ENCODE assay signal across 33 cellular contexts in genomic region chr1:7068552-7068951, GRCh38.
"Had no signal": no experiment of that assay in that cellular context is flagged by ENCODE, and none has a peak within 500 bp of the region (broad histone marks: within the 10 kb centered on the region; RNA-seq: fewer than 3 reads in every experiment).

No MANE protein-coding gene starts in this region.

- H3K4me1 ChIP-seq: breast epithelium, colonic mucosa had no signal

- H3K4me1 Mint-ChIP-seq: activated CD4-positive, alpha-beta T cell treated with anti-CD3 and anti-CD28 coated beads, Interleukin-2, amount 10 ng/mL, durations not matched to agents 24 days and 14 days; activated naive CD4-positive, alpha-beta T cell treated with anti-CD3 and anti-CD28 coated beads, Interleukin-2, amount 50 U/mL, for 24 hours had no signal

- H3K27ac Mint-ChIP-seq: activated CD4-positive, alpha-beta memory T cell treated with anti-CD3 and anti-CD28 coated beads for 36 hours; activated CD4-positive, alpha-beta T cell treated with anti-CD3 and anti-CD28 coated beads for 36 hours; activated CD4-positive, alpha-beta T cell treated with anti-CD3 and anti-CD28 coated beads, Interleukin-2, amount 10 ng/mL, durations not matched to agents 24 days and 14 days; activated CD8-positive, alpha-beta memory T cell treated with anti-CD3 and anti-CD28 coated beads, Interleukin-2, amount 10 ng/mL, durations not matched to agents 7 days and 5 days; activated CD8-positive, alpha-beta T cell treated with anti-CD3 and anti-CD28 coated beads, Interleukin-2, amount 10 ng/mL, durations not matched to agents 7 days and 5 days; activated naive CD4-positive, alpha-beta T cell treated with anti-CD3 and anti-CD28 coated beads for 36 hours; activated naive CD4-positive, alpha-beta T cell treated with anti-CD3 and anti-CD28 coated beads, Interleukin-2, amount 50 U/mL, for 24 hours; activated naive CD8-positive, alpha-beta T cell treated with anti-CD3 and anti-CD28 coated beads for 36 hours; activated naive CD8-positive, alpha-beta T cell treated with anti-CD3 and anti-CD28 coated beads, Interleukin-2, amount 50 U/mL, for 24 hours; activated T-helper 1 cell treated with anti-CD3 and anti-CD28 coated beads, Interleukin-12 subunit alpha, Interleukin-12 subunit beta, Interleukin-2, Interleukin-4 antibody, amounts not matched to agents 30 ng/mL and 10 ng/mL and 1 ng/mL, durations not matched to agents 14 hours and 24 hours and 36 hours; activated T-helper 2 cell treated with anti-CD3 and anti-CD28 coated beads, Interferon-gamma antibody, Interleukin-2, Interleukin-4, amounts not matched to agents 10 μg/mL and 5 μg/mL and 100 μg/mL, durations not matched to agents 14 hours and 24 hours and 36 hours had no signal

- H3K36me3 ChIP-seq: adrenal gland, breast epithelium, cardiac muscle cell, colonic mucosa, esophagus squamous epithelium, gastroesophageal sphincter, heart right ventricle had no signal

- H3K9me3 ChIP-seq: adrenal gland, breast epithelium, colonic mucosa, esophagus squamous epithelium, gastroesophageal sphincter, heart right ventricle had no signal

- H3K9me3 Mint-ChIP-seq: activated CD4-positive, alpha-beta memory T cell treated with anti-CD3 and anti-CD28 coated beads for 36 hours; activated CD4-positive, alpha-beta T cell treated with anti-CD3 and anti-CD28 coated beads, Interleukin-2, amount 10 ng/mL, durations not matched to agents 24 days and 14 days; activated naive CD4-positive, alpha-beta T cell treated with anti-CD3 and anti-CD28 coated beads for 36 hours; activated naive CD4-positive, alpha-beta T cell treated with anti-CD3 and anti-CD28 coated beads, Interleukin-2, amount 50 U/mL, for 24 hours; activated naive CD8-positive, alpha-beta T cell treated with anti-CD3 and anti-CD28 coated beads for 36 hours; activated naive CD8-positive, alpha-beta T cell treated with anti-CD3 and anti-CD28 coated beads, Interleukin-2, amount 50 U/mL, for 24 hours; activated T-helper 1 cell treated with anti-CD3 and anti-CD28 coated beads, Interleukin-12 subunit alpha, Interleukin-12 subunit beta, Interleukin-2, Interleukin-4 antibody, amounts not matched to agents 30 ng/mL and 10 ng/mL and 1 ng/mL, durations not matched to agents 14 hours and 24 hours and 36 hours; activated T-helper 2 cell treated with anti-CD3 and anti-CD28 coated beads, Interferon-gamma antibody, Interleukin-2, Interleukin-4, amounts not matched to agents 10 μg/mL and 5 μg/mL and 100 μg/mL, durations not matched to agents 14 hours and 24 hours and 36 hours; brain had no signal

- DNase-seq: activated CD4-positive, alpha-beta memory T cell treated with anti-CD3 and anti-CD28 coated beads for 36 hours; activated CD4-positive, alpha-beta T cell treated with anti-CD3 and anti-CD28 coated beads for 36 hours; activated CD4-positive, alpha-beta T cell treated with anti-CD3 and anti-CD28 coated beads, Interleukin-2, amount 10 ng/mL, durations not matched to agents 24 days and 14 days; activated CD4-positive, CD25-positive, alpha-beta regulatory T cell; activated CD4-positive, CD25-positive, alpha-beta regulatory T cell treated with anti-CD3 and anti-CD28 coated beads, Interleukin-2, amount 50 U/mL, for 72 hours; activated CD8-positive, alpha-beta memory T cell treated with anti-CD3 and anti-CD28 coated beads, Interleukin-2, amount 10 ng/mL, durations not matched to agents 7 days and 5 days; activated CD8-positive, alpha-beta memory T cell treated with anti-CD3 and anti-CD28 coated beads, Interleukin-2, amount 50 U/mL, for 4 hours; activated CD8-positive, alpha-beta T cell treated with anti-CD3 and anti-CD28 coated beads, Interleukin-2, amount 10 ng/mL, durations not matched to agents 7 days and 5 days; activated effector memory CD4-positive, alpha-beta T cell treated with anti-CD3 and anti-CD28 coated beads, Interleukin-2, amount 50 U/mL, for 16 hours; activated naive CD4-positive, alpha-beta T cell treated with anti-CD3 and anti-CD28 coated beads for 36 hours; activated naive CD8-positive, alpha-beta T cell treated with anti-CD3 and anti-CD28 coated beads for 36 hours; activated naive CD8-positive, alpha-beta T cell treated with anti-CD3 and anti-CD28 coated beads, Interleukin-2, amount 50 U/mL, for 24 hours; activated T-cell treated with anti-CD3 and anti-CD28 coated beads, Interleukin-2, amount 50 U/mL, for 1 hour; activated T-cell treated with anti-CD3 and anti-CD28 coated beads, Interleukin-2, amount 50 U/mL, for 48 hours; adrenal gland; amygdala; aorta; central memory CD4-positive, alpha-beta T cell; cerebellar nuclear complex; colonic mucosa; effector CD8-positive, alpha-beta T cell; esophagus squamous epithelium; foreskin melanocyte; heart right ventricle; T-helper 2 cell had no signal

- H3K4me3 Mint-ChIP-seq: activated CD4-positive, alpha-beta memory T cell treated with anti-CD3 and anti-CD28 coated beads for 36 hours; activated CD4-positive, alpha-beta T cell treated with anti-CD3 and anti-CD28 coated beads for 36 hours; activated CD4-positive, alpha-beta T cell treated with anti-CD3 and anti-CD28 coated beads, Interleukin-2, amount 10 ng/mL, durations not matched to agents 24 days and 14 days; activated CD8-positive, alpha-beta memory T cell treated with anti-CD3 and anti-CD28 coated beads, Interleukin-2, amount 10 ng/mL, durations not matched to agents 7 days and 5 days; activated CD8-positive, alpha-beta T cell treated with anti-CD3 and anti-CD28 coated beads, Interleukin-2, amount 10 ng/mL, durations not matched to agents 7 days and 5 days; activated naive CD4-positive, alpha-beta T cell treated with anti-CD3 and anti-CD28 coated beads for 36 hours; activated naive CD4-positive, alpha-beta T cell treated with anti-CD3 and anti-CD28 coated beads, Interleukin-2, amount 50 U/mL, for 24 hours; activated naive CD8-positive, alpha-beta T cell treated with anti-CD3 and anti-CD28 coated beads for 36 hours; activated naive CD8-positive, alpha-beta T cell treated with anti-CD3 and anti-CD28 coated beads, Interleukin-2, amount 50 U/mL, for 24 hours; activated T-helper 1 cell treated with anti-CD3 and anti-CD28 coated beads, Interleukin-12 subunit alpha, Interleukin-12 subunit beta, Interleukin-2, Interleukin-4 antibody, amounts not matched to agents 30 ng/mL and 10 ng/mL and 1 ng/mL, durations not matched to agents 14 hours and 24 hours and 36 hours had no signal

- H3K27me3 ChIP-seq: adrenal gland, breast epithelium, colonic mucosa had no signal

- H3K36me3 Mint-ChIP-seq: activated CD4-positive, alpha-beta memory T cell treated with anti-CD3 and anti-CD28 coated beads for 36 hours; activated CD8-positive, alpha-beta memory T cell treated with anti-CD3 and anti-CD28 coated beads, Interleukin-2, amount 10 ng/mL, durations not matched to agents 7 days and 5 days; activated naive CD4-positive, alpha-beta T cell treated with anti-CD3 and anti-CD28 coated beads, Interleukin-2, amount 50 U/mL, for 24 hours; activated naive CD8-positive, alpha-beta T cell treated with anti-CD3 and anti-CD28 coated beads for 36 hours; brain had no signal

- H3K27ac ChIP-seq: adrenal gland, breast epithelium, cardiac muscle cell, colonic mucosa, epithelial cell of prostate, esophagus squamous epithelium, gastroesophageal sphincter, heart right ventricle had no signal

- ATAC-seq: activated CD4-positive, alpha-beta T cell treated with anti-CD3 and anti-CD28 coated beads for 36 hours; activated CD8-positive, alpha-beta memory T cell treated with anti-CD3 and anti-CD28 coated beads, Interleukin-2, amount 10 ng/mL, durations not matched to agents 7 days and 5 days; activated CD8-positive, alpha-beta T cell treated with anti-CD3 and anti-CD28 coated beads, Interleukin-2, amount 10 ng/mL, durations not matched to agents 7 days and 5 days; activated naive CD8-positive, alpha-beta T cell treated with anti-CD3 and anti-CD28 coated beads, Interleukin-2, amount 50 U/mL, for 24 hours; gastroesophageal sphincter; heart right ventricle had no signal

- H3K4me3 ChIP-seq: adrenal gland, breast epithelium, cardiac muscle cell, colonic mucosa, esophagus squamous epithelium, gastroesophageal sphincter, heart right ventricle had no signal
